ENCODE assay signal across 1 cellular context in the genomic region with DNA sequence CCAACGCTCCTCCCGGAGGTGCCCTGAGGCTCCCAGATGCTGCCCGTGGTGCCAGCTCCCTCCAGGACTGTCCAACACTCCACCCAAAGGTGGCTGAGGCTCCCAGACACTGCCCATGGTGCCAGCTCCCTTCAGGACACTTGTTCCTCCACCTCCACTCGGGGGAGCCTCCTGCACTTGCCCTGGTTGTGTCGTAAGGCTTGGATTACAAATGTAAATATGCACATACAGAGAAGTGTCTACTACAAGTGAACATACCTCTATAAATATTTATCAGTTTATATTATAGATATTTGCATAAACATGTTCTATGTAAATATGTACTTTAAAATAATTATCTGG.
TF ChIP-seq lines count a peak whose summit lies in the region.

No MANE protein-coding gene starts in this region.

TF ChIP-seq in IMR-90, 13 proteins besides CTCF, POLR2A, EP300 and RAD21:
- TF ChIP-seq MAFK (IDR thresholded peaks at IDR 0.05; ENCODE audit: low read depth, low read length): no peak
- TF ChIP-seq CEBPB (IDR thresholded peaks at IDR 0.05; ENCODE audit: low read depth, low read length): no peak
- TF ChIP-seq CHD1 (IDR thresholded peaks at IDR 0.05; ENCODE audit: low read depth, low read length): no peak
- TF ChIP-seq FOS (IDR thresholded peaks at IDR 0.05; ENCODE audit: low read depth, low read length): no peak
- TF ChIP-seq MAZ (IDR thresholded peaks at IDR 0.05; ENCODE audit: borderline replicate concordance, low read depth, low read length): no peak
- TF ChIP-seq NFE2L2 (IDR thresholded peaks at IDR 0.05; ENCODE audit: low read depth, low read length): no peak
- no peak for TF ChIP-seq SMC3 (IDR thresholded peaks at IDR 0.05; ENCODE audit: low read depth, low read length)
- TF ChIP-seq, protein P1, sequence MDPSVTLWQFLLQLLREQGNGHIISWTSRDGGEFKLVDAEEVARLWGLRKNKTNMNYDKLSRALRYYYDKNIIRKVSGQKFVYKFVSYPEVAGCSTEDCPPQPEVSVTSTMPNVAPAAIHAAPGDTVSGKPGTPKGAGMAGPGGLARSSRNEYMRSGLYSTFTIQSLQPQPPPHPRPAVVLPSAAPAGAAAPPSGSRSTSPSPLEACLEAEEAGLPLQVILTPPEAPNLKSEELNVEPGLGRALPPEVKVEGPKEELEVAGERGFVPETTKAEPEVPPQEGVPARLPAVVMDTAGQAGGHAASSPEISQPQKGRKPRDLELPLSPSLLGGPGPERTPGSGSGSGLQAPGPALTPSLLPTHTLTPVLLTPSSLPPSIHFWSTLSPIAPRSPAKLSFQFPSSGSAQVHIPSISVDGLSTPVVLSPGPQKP (IDR thresholded peaks at IDR 0.05; ENCODE audit: borderline replicate concordance, low read depth, low read length): no peak
- TF ChIP-seq RCOR1 (IDR thresholded peaks at IDR 0.05; ENCODE audit: insufficient replicate concordance, low read length): no peak
- no peak for TF ChIP-seq BHLHE40 (IDR thresholded peaks at IDR 0.05; ENCODE audit: low read depth, low read length)
- TF ChIP-seq RFX5 (IDR thresholded peaks at IDR 0.05; ENCODE audit: low read depth, low read length): no peak
- TF ChIP-seq, protein P2, sequence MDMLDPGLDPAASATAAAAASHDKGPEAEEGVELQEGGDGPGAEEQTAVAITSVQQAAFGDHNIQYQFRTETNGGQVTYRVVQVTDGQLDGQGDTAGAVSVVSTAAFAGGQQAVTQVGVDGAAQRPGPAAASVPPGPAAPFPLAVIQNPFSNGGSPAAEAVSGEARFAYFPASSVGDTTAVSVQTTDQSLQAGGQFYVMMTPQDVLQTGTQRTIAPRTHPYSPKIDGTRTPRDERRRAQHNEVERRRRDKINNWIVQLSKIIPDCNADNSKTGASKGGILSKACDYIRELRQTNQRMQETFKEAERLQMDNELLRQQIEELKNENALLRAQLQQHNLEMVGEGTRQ (IDR thresholded peaks at IDR 0.05; ENCODE audit: low read depth, low read length): no peak
- no peak for TF ChIP-seq MXI1 (IDR thresholded peaks at IDR 0.05; ENCODE audit: borderline replicate concordance, low read depth, low read length)
TF ChIP-seq in IMR-90: peak in this region for 0.
